Comparison of ENCODE assay signal across 1 cellular context in genomic region chr1:155061381-155062150, GRCh38.
TF ChIP-seq lines count a peak whose summit lies in the region.

No MANE protein-coding gene starts in this region.

TF ChIP-seq in K562, 482 proteins besides CTCF, POLR2A, EP300 and RAD21 (continued from another document and continues in another):
- TF ChIP-seq HOXB6 (CRISPR knock-in tag; IDR thresholded peaks at IDR 0.05; ENCODE audit: borderline replicate concordance) (no peak), PHB2 (IDR thresholded peaks at IDR 0.05; ENCODE audit: low read depth) (no peak), DPF2 (IDR thresholded peaks at IDR 0.05) (no peak), TEAD1 (CRISPR knock-in tag; IDR thresholded peaks at IDR 0.05) (peak in 1 of 2 experiments; percentile 51; a peak in 1 of 4 replicates), ZNF146 (CRISPR knock-in tag; IDR thresholded peaks at IDR 0.05; ENCODE audit: unreplicated experiment) (no peak), IRF9 (tag; IDR thresholded peaks at IDR 0.05) (no peak), ETS1 (conservative IDR thresholded peaks at IDR 0.05; ENCODE audit: control insufficient read depth, low read depth, low read length) (no peak), MCM7 (IDR thresholded peaks at IDR 0.05) (no peak), KLF6 (CRISPR knock-in tag; IDR thresholded peaks at IDR 0.05; ENCODE audit: borderline replicate concordance) (no peak), PURB (CRISPR knock-in tag; IDR thresholded peaks at IDR 0.05; ENCODE audit: low read depth) (no peak), ZNF143 (CRISPR knock-in tag; IDR thresholded peaks at IDR 0.05) (peak; percentile 14; the same call in 1 of the 2 replicates), NCOA2 (IDR thresholded peaks at IDR 0.05; ENCODE audit: partially characterized antibody in 2 of 2) (no peak), OTX1 (CRISPR knock-in tag; IDR thresholded peaks at IDR 0.05) (no peak), DACH1 (IDR thresholded peaks at IDR 0.05; ENCODE audit: partially characterized antibody) (peak; percentile 41), SIRT6 (IDR thresholded peaks at IDR 0.05; ENCODE audit: low read depth, low read length) (no peak), SRF (CRISPR knock-in tag; IDR thresholded peaks at IDR 0.05) (peak in 1 of 2 experiments; percentile 40; a peak in 1 of 4 replicates), ATF7 (IDR thresholded peaks at IDR 0.05) (peak; percentile 68), PCBP2 (IDR thresholded peaks at IDR 0.05; ENCODE audit: low read depth, low read length, poor library complexity, severe bottlenecking) (no peak), FOXJ2 (tag; IDR thresholded peaks at IDR 0.05) (no peak), MYBL2 (IDR thresholded peaks at IDR 0.05; ENCODE audit: low read depth) (no peak), MYBL2 (CRISPR knock-in tag; IDR thresholded peaks at IDR 0.05; ENCODE audit: borderline replicate concordance) (no peak), LEF1 (IDR thresholded peaks at IDR 0.05) (no peak), ZNF707 (CRISPR knock-in tag; conservative IDR thresholded peaks at IDR 0.05) (no peak), ZNF165 (CRISPR knock-in tag; IDR thresholded peaks at IDR 0.05; ENCODE audit: borderline replicate concordance) (no peak), NR4A1 (CRISPR knock-in tag; IDR thresholded peaks at IDR 0.05) (no peak), NR4A1 (tag; IDR thresholded peaks at IDR 0.05) (no peak), ZNF253 (CRISPR knock-in tag; conservative IDR thresholded peaks at IDR 0.05) (no peak), HDAC1 (IDR thresholded peaks at IDR 0.05) (no peak), BCLAF1 (IDR thresholded peaks at IDR 0.05; ENCODE audit: borderline replicate concordance in 1 of 2, control insufficient read depth in 1 of 2, low read depth in 2 of 2, low read length in 1 of 2) (no peak), PPARD (CRISPR knock-in tag; IDR thresholded peaks at IDR 0.05) (no peak), ZZZ3 (IDR thresholded peaks at IDR 0.05) (no peak), NFATC3 (IDR thresholded peaks at IDR 0.05) (no peak), IFI16 (CRISPR knock-in tag; IDR thresholded peaks at IDR 0.05) (no peak), ZNF586 (CRISPR knock-in tag; conservative IDR thresholded peaks at IDR 0.05) (no peak), KDM2B (CRISPR knock-in tag; IDR thresholded peaks at IDR 0.05) (no peak), E2F5 (CRISPR knock-in tag; IDR thresholded peaks at IDR 0.05) (no peak), CBX5 (IDR thresholded peaks at IDR 0.05; ENCODE audit: borderline replicate concordance, low read depth) (no peak), MCM5 (IDR thresholded peaks at IDR 0.05; ENCODE audit: low read depth) (no peak), TRIM28 (IDR thresholded peaks at IDR 0.05) (no peak), NONO (IDR thresholded peaks at IDR 0.05; ENCODE audit: low read depth in 2 of 2, low read length in 1 of 2) (0 out of 4 replicates have a peak, but pooled peaks of 1 of the 2 experiments have one; percentile 20), XRCC4 (IDR thresholded peaks at IDR 0.05; ENCODE audit: extremely low read depth, insufficient read depth, insufficient read length) (no peak), ZNF224 (CRISPR knock-in tag; IDR thresholded peaks at IDR 0.05) (no peak), ADNP (tag; IDR thresholded peaks at IDR 0.05) (no peak)
- TF ChIP-seq, protein P1, sequence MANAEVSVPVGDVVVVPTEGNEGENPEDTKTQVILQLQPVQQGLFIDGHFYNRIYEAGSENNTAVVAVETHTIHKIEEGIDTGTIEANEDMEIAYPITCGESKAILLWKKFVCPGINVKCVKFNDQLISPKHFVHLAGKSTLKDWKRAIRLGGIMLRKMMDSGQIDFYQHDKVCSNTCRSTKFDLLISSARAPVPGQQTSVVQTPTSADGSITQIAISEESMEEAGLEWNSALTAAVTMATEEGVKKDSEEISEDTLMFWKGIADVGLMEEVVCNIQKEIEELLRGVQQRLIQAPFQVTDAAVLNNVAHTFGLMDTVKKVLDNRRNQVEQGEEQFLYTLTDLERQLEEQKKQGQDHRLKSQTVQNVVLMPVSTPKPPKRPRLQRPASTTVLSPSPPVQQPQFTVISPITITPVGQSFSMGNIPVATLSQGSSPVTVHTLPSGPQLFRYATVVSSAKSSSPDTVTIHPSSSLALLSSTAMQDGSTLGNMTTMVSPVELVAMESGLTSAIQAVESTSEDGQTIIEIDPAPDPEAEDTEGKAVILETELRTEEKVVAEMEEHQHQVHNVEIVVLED (CRISPR knock-in tag; IDR thresholded peaks at IDR 0.05), result no peak
- TF ChIP-seq, protein P2, sequence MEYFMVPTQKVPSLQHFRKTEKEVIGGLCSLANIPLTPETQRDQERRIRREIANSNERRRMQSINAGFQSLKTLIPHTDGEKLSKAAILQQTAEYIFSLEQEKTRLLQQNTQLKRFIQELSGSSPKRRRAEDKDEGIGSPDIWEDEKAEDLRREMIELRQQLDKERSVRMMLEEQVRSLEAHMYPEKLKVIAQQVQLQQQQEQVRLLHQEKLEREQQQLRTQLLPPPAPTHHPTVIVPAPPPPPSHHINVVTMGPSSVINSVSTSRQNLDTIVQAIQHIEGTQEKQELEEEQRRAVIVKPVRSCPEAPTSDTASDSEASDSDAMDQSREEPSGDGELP (CRISPR knock-in tag; IDR thresholded peaks at IDR 0.05; ENCODE audit: borderline replicate concordance), result peak; percentile 90
- TF ChIP-seq, protein P3, sequence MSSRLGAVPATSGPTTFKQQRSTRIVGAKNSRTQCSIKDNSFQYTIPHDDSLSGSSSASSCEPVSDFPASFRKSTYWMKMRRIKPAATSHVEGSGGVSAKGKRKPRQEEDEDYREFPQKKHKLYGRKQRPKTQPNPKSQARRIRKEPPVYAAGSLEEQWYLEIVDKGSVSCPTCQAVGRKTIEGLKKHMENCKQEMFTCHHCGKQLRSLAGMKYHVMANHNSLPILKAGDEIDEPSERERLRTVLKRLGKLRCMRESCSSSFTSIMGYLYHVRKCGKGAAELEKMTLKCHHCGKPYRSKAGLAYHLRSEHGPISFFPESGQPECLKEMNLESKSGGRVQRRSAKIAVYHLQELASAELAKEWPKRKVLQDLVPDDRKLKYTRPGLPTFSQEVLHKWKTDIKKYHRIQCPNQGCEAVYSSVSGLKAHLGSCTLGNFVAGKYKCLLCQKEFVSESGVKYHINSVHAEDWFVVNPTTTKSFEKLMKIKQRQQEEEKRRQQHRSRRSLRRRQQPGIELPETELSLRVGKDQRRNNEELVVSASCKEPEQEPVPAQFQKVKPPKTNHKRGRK (tag; IDR thresholded peaks at IDR 0.05), result no peak
- TF ChIP-seq, protein P4, sequence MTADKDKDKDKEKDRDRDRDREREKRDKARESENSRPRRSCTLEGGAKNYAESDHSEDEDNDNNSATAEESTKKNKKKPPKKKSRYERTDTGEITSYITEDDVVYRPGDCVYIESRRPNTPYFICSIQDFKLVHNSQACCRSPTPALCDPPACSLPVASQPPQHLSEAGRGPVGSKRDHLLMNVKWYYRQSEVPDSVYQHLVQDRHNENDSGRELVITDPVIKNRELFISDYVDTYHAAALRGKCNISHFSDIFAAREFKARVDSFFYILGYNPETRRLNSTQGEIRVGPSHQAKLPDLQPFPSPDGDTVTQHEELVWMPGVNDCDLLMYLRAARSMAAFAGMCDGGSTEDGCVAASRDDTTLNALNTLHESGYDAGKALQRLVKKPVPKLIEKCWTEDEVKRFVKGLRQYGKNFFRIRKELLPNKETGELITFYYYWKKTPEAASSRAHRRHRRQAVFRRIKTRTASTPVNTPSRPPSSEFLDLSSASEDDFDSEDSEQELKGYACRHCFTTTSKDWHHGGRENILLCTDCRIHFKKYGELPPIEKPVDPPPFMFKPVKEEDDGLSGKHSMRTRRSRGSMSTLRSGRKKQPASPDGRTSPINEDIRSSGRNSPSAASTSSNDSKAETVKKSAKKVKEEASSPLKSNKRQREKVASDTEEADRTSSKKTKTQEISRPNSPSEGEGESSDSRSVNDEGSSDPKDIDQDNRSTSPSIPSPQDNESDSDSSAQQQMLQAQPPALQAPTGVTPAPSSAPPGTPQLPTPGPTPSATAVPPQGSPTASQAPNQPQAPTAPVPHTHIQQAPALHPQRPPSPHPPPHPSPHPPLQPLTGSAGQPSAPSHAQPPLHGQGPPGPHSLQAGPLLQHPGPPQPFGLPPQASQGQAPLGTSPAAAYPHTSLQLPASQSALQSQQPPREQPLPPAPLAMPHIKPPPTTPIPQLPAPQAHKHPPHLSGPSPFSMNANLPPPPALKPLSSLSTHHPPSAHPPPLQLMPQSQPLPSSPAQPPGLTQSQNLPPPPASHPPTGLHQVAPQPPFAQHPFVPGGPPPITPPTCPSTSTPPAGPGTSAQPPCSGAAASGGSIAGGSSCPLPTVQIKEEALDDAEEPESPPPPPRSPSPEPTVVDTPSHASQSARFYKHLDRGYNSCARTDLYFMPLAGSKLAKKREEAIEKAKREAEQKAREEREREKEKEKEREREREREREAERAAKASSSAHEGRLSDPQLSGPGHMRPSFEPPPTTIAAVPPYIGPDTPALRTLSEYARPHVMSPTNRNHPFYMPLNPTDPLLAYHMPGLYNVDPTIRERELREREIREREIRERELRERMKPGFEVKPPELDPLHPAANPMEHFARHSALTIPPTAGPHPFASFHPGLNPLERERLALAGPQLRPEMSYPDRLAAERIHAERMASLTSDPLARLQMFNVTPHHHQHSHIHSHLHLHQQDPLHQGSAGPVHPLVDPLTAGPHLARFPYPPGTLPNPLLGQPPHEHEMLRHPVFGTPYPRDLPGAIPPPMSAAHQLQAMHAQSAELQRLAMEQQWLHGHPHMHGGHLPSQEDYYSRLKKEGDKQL (CRISPR knock-in tag; IDR thresholded peaks at IDR 0.05; ENCODE audit: borderline replicate concordance), result no peak
- TF ChIP-seq, protein P5, sequence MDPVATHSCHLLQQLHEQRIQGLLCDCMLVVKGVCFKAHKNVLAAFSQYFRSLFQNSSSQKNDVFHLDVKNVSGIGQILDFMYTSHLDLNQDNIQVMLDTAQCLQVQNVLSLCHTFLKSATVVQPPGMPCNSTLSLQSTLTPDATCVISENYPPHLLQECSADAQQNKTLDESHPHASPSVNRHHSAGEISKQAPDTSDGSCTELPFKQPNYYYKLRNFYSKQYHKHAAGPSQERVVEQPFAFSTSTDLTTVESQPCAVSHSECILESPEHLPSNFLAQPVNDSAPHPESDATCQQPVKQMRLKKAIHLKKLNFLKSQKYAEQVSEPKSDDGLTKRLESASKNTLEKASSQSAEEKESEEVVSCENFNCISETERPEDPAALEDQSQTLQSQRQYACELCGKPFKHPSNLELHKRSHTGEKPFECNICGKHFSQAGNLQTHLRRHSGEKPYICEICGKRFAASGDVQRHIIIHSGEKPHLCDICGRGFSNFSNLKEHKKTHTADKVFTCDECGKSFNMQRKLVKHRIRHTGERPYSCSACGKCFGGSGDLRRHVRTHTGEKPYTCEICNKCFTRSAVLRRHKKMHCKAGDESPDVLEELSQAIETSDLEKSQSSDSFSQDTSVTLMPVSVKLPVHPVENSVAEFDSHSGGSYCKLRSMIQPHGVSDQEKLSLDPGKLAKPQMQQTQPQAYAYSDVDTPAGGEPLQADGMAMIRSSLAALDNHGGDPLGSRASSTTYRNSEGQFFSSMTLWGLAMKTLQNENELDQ (CRISPR knock-in tag; IDR thresholded peaks at IDR 0.05; ENCODE audit: borderline replicate concordance), result no peak
